Comparison of ENCODE assay signal across 22 cellular contexts in the genomic region with DNA sequence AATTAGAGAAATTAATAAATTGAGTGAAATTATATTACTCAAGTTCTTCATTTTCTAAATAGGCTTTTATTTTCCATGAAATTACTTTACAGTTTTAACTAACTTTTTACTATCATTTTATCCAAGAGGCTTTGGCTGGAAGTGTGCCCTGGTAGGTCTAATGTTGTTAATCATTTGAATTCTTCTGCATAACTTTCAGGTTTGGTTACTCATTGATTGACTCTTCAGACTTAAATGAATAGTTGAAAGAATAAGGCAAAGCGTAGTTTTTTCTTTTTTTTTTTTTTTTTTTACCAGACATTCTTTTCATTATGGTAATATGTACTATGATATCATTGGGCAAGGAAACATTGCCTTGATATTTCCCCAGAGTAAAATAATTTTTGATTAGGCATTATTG.
DNase-seq lines count a peak whose midpoint lies in the region; ATAC-seq and TF ChIP-seq lines count a peak whose summit lies in the region.
"Had no signal": no experiment of that assay in that cellular context is flagged by ENCODE, and none has a peak within 500 bp of the region (broad histone marks: within the 10 kb centered on the region; RNA-seq: fewer than 3 reads in every experiment).

No MANE protein-coding gene starts in this region.

- no peak for ATAC-seq in HG03280 (IDR thresholded peaks at IDR 0.05; ENCODE audit: unreplicated experiment)
- ATAC-seq in GM21515 (IDR thresholded peaks at IDR 0.05; ENCODE audit: unreplicated experiment): no peak

- no peak overlapping the region for H3K4me3 ChIP-seq in epithelial cell of proximal tubule (ENCODE audit: low read depth, low read length)
- H3K4me3 ChIP-seq: BLaER1 had no signal

- DNase-seq in epithelial cell of proximal tubule (ENCODE audit: low read depth) (peak; percentile 29), kidney tubule cell (ENCODE audit: low spot score) (peak; percentile 53), renal cortical epithelial cell (ENCODE audit: low read depth) (peak; percentile 75)
- DNase-seq in NK-92 treated with Interleukin-12 subunit alpha and Interleukin-12 subunit beta, amount 100 ng/mL, for 24 hours (lab: John Stamatoyannopoulos, UW): no peak
- DNase-seq: 8988T; ACHN; BE2C; C1 segment of cervical spinal cord; CD4-positive, alpha-beta memory T cell; CD4-positive, CD25-positive, alpha-beta regulatory T cell; CD8-positive, alpha-beta memory T cell; COR-L47; DMS 273 treated with DMSO at 0.1 percent for 48 hours; DMS153; DMS53; DMS79; DND-41; EL; GF-D8 had no signal

- TF ChIP-seq CTCF in epithelial cell of proximal tubule (conservative IDR thresholded peaks at IDR 0.05; ENCODE audit: low read depth, low read length): no peak
